ENCODE assay signal across 26 cellular contexts in the genomic region with DNA sequence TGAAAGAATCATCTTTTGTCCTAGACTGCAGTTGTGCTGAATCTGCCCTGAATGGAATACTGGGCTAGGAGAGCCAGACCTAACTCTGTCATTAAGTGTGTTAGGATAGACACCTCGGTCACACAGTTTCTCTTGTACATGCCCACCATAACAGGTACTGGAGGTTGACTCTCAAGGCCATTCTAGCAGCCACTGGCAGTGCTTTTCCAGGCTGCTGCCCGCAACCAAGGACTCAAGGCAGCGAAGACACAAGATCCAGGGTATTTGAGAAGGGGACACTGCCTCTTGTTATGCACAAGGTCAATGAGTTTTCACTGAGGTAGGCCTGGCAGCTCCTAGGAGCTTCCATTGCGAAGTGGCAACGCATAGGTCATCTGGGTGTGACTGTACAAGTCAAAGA.
"Had no signal": no experiment of that assay in that cellular context is flagged by ENCODE, and none has a peak within 500 bp of the region (broad histone marks: within the 10 kb centered on the region; RNA-seq: fewer than 3 reads in every experiment).

No MANE protein-coding gene starts in this region.

- H3K27ac Mint-ChIP-seq: stimulated activated memory B cell treated with anti-CD40 and anti-IgM and Interleukin-4, amounts not matched to agents 10 μg/mL and 1 μg/mL and 100 μg/mL, for 72 hours; stimulated activated naive CD8-positive, alpha-beta T cell treated with anti-CD3 and anti-CD28 coated beads, Interleukin-15, amount 100 ng/mL, for 72 hours had no signal

- H3K4me3 Mint-ChIP-seq: naive thymus-derived CD8-positive, alpha-beta T cell; nephron; neural crest cell; stimulated activated memory B cell treated with anti-CD40 and anti-IgM and Interleukin-4, amounts not matched to agents 10 μg/mL and 1 μg/mL and 100 μg/mL, for 72 hours; stimulated activated naive CD8-positive, alpha-beta T cell treated with anti-CD3 and anti-CD28 coated beads, Interleukin-15, amount 100 ng/mL, for 72 hours had no signal

- H3K27ac ChIP-seq: left ventricle myocardium inferior, pancreas, prostate gland, skin epidermis, spleen, testis, thyroid gland, transverse colon, upper lobe of left lung, vagina had no signal

- H3K36me3 ChIP-seq: pancreas, prostate gland had no signal

- H3K4me1 ChIP-seq: pancreas, prostate gland, testis, thyroid gland, upper lobe of left lung, vagina had no signal

- H3K4me3 ChIP-seq: left ventricle myocardium inferior, lung, mucosa of descending colon, pancreas, prostate gland, skin epidermis, spleen, testis, thyroid gland, transverse colon, upper lobe of left lung, vagina had no signal

- H3K27me3 ChIP-seq: pancreas, spleen, testis, thyroid gland, transverse colon, upper lobe of left lung, vagina had no signal

- H3K4me1 Mint-ChIP-seq: neural crest cell had no signal

- ATAC-seq: mucosa of descending colon; naive thymus-derived CD8-positive, alpha-beta T cell; pancreas; sciatic nerve; stimulated activated memory B cell treated with anti-CD40 and anti-IgM and Interleukin-4, amounts not matched to agents 10 μg/mL and 1 μg/mL and 100 μg/mL, for 72 hours; stimulated activated naive CD8-positive, alpha-beta T cell treated with anti-CD3 and anti-CD28 coated beads, Interleukin-15, amount 100 ng/mL, for 72 hours had no signal

- FAIRE-seq: pancreas had no signal

- H3K9me3 ChIP-seq: prostate gland, testis, thyroid gland, vagina had no signal

- DNase-seq: islet precursor cell; left ventricle myocardium inferior; midbrain; mucosa of descending colon; naive thymus-derived CD8-positive, alpha-beta T cell; nucleus accumbens; pancreas; posterior cingulate gyrus; retina; right cardiac atrium; spleen; stimulated activated CD4-positive, alpha-beta T cell treated with anti-CD3 and anti-CD28 coated beads, Interleukin-4, amount 100 ng/mL, for 24 hours; stimulated activated naive CD4-positive, alpha-beta T cell treated with Interleukin-2 at 50 U/mL for 16 hours; stimulated activated naive CD8-positive, alpha-beta T cell treated with anti-CD3 and anti-CD28 coated beads, Interleukin-15, amount 100 ng/mL, for 72 hours; testis; thyroid gland; transverse colon; upper lobe of left lung had no signal
